18 cellular contexts compared by ENCODE assay signal in the genomic region with DNA sequence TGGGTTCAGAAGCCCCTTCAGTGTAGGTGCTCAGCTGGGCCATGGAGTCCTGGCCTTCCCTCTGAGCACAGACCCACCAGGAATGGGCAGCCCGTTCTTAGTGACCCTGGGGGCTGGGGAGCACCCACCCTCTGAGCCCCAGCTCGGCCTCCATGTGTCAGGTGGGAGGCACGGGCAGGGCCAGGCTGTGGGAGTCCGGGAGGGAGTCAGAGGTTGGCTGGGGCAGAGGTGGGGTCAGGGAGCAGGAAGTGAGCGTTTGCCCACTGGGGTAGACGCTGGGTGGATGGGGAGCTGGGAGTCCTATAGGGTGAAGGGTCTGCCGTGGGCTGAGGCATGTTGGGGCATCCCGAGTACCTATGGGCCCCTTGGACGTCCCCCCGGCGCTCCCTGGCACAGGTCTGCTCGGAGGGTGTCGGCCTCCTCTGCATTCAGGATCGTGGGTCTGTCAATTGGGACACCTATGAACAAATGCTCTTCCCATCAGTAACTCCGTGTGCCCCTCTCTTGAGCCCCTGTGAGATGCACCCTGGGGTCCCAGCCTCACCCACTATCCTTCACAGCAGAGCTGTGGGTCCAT.
"Had no signal": no experiment of that assay in that cellular context is flagged by ENCODE, and none has a peak within 500 bp of the region (broad histone marks: within the 10 kb centered on the region; RNA-seq: fewer than 3 reads in every experiment).

No MANE protein-coding gene starts in this region.

- ATAC-seq: activated CD4-positive, alpha-beta T cell treated with anti-CD3 and anti-CD28 coated beads for 36 hours; activated CD8-positive, alpha-beta T cell treated with anti-CD3 and anti-CD28 coated beads for 36 hours; body of pancreas; left cardiac atrium; T-helper 17 cell had no signal

- DNase-seq: activated CD4-positive, alpha-beta T cell treated with anti-CD3 and anti-CD28 coated beads for 36 hours; activated CD8-positive, alpha-beta T cell treated with anti-CD3 and anti-CD28 coated beads for 36 hours; activated effector memory CD4-positive, alpha-beta T cell treated with anti-CD3 and anti-CD28 coated beads, Interleukin-2, amount 50 U/mL, for 16 hours; activated T-cell treated with anti-CD3 and anti-CD28 coated beads, Interleukin-2, amount 50 U/mL, for 48 hours; adrenal gland; body of pancreas; central memory CD4-positive, alpha-beta T cell; cortex of kidney; effector CD4-positive, alpha-beta T cell; foreskin melanocyte; left cardiac atrium; midbrain; sigmoid colon; stimulated activated CD4-positive, alpha-beta T cell treated with anti-CD3 and anti-CD28 coated beads, Interleukin-2, amount 100 ng/mL, for 24 hours; stomach; T-helper 17 cell; WERI-Rb-1 had no signal

- H3K4me3 Mint-ChIP-seq: activated CD4-positive, alpha-beta T cell treated with anti-CD3 and anti-CD28 coated beads for 36 hours; activated CD8-positive, alpha-beta T cell treated with anti-CD3 and anti-CD28 coated beads for 36 hours; activated naive CD4-positive, alpha-beta T cell treated with anti-CD3 and anti-CD28 coated beads, Interleukin-2, amount 50 U/mL, for 24 hours; T-helper 17 cell had no signal

- H3K36me3 Mint-ChIP-seq: activated naive CD4-positive, alpha-beta T cell treated with anti-CD3 and anti-CD28 coated beads, Interleukin-2, amount 50 U/mL, for 24 hours had no signal

- H3K27me3 Mint-ChIP-seq: activated CD4-positive, alpha-beta T cell treated with anti-CD3 and anti-CD28 coated beads for 36 hours; activated naive CD4-positive, alpha-beta T cell treated with anti-CD3 and anti-CD28 coated beads, Interleukin-2, amount 50 U/mL, for 24 hours had no signal

- H3K9me3 Mint-ChIP-seq: activated CD8-positive, alpha-beta T cell treated with anti-CD3 and anti-CD28 coated beads for 36 hours; activated naive CD4-positive, alpha-beta T cell treated with anti-CD3 and anti-CD28 coated beads, Interleukin-2, amount 50 U/mL, for 24 hours had no signal

- H3K27ac Mint-ChIP-seq: activated CD4-positive, alpha-beta T cell treated with anti-CD3 and anti-CD28 coated beads for 36 hours; activated CD8-positive, alpha-beta T cell treated with anti-CD3 and anti-CD28 coated beads for 36 hours; activated naive CD4-positive, alpha-beta T cell treated with anti-CD3 and anti-CD28 coated beads, Interleukin-2, amount 50 U/mL, for 24 hours; T-helper 17 cell had no signal
